ENCODE assay signal across 12 cellular contexts in the genomic region with DNA sequence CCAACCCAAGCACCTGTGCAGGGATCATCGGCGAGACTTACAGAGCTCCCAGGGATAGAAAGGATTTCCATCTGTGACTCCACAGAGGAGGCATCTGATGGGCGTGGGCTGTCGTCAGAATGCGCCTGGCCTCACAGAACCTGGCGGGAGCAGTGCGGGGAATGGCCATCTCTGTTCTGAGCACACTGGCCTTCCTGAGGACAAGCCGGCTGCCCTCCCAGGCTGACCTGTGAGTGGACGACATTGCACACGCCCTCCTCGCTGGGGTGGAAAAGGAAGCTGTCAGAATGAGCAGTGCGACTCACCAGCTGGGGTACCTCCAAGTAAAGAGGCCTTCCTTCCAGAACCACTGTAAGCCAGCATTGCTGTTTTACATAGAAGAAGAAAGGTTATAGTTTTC.
"Had no signal": no experiment of that assay in that cellular context is flagged by ENCODE, and none has a peak within 500 bp of the region (broad histone marks: within the 10 kb centered on the region; RNA-seq: fewer than 3 reads in every experiment).

No MANE protein-coding gene starts in this region.

- H3K27ac ChIP-seq: skin epidermis, thyroid gland, uterus had no signal

- DNase-seq: activated CD4-positive, alpha-beta T cell treated with anti-CD3 and anti-CD28 coated beads for 48 hours; activated naive CD4-positive, alpha-beta T cell treated with anti-CD3 and anti-CD28 coated beads for 36 hours; effector memory CD8-positive, alpha-beta T cell; glutamatergic neuron; immature natural killer cell; mammary epithelial cell; naive thymus-derived CD4-positive, alpha-beta T cell; retina; T1000; thyroid gland; uterus had no signal

- H3K9me3 ChIP-seq: thyroid gland, uterus had no signal

- H3K4me3 ChIP-seq: skin epidermis, thyroid gland, uterus had no signal

- H3K36me3 ChIP-seq: thyroid gland, uterus had no signal

- H3K27me3 ChIP-seq: thyroid gland, uterus had no signal

- H3K4me1 ChIP-seq: thyroid gland, uterus had no signal
